In the genomic region with DNA sequence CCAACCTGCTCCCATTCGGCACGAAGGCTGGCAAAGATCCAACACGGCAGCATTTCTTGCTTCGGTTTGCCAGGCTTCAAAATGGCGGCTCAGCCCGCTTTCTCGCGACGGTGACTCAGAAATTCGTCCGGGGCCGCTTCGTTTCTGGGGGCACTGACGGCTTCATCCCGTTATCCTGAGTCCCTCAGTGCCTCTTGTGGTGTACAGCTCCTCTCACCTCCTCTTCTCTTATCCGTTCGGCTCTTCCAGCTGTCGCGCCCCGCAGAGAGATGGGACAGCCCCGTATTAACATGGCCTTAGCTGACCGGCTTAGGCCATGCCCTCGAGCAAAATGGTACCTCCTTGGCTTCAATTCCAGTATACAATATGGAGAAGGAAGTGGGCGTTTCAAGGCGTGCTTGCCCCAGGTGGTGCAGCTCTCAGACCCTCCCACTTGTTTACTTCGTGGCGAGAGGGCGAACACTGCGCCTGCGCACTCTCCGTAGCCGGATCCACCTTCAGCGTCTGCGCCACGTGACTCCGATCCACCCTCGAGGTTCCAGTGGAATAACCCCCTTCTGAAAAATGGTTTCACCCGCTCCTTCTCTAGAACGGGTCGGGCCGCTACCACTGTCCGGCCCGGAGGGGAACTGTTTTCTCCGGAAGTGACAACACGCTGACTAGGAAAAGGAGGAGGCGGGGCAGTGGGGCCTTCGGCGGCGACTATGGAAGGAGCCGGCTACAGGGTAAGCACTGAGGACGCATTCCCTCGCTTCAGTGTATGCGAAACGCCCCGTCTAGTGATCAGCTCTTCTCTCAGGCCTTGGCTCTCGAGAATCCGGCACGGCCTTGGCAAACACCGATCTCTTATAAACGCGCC, we compare ENCODE assay signal across 1 cellular context.
A peak's percentile ranks its signal among the peaks of the same experiment; 100 is the strongest.
TF ChIP-seq lines count a peak whose summit lies in the region.

A gene (minus strand): TSS at position 336 of the 859 bp plus-strand sequence. CDS start 4,060 bp downstream, outside the sequence.
A gene (plus strand): TSS at position 683 of the 859 bp plus-strand sequence. CDS start 22 bp downstream, at position 705.

TF ChIP-seq in HepG2, 621 proteins besides CTCF, POLR2A, EP300 and RAD21 (continued from another document and continues in another):
- TF ChIP-seq, protein P1, sequence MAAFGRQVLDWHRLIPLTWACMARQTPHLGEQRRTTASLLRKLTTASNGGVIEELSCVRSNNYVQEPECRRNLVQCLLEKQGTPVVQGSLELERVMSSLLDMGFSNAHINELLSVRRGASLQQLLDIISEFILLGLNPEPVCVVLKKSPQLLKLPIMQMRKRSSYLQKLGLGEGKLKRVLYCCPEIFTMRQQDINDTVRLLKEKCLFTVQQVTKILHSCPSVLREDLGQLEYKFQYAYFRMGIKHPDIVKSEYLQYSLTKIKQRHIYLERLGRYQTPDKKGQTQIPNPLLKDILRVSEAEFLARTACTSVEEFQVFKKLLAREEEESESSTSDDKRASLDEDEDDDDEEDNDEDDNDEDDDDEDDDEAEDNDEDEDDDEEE (CRISPR knock-in tag; IDR thresholded peaks at IDR 0.05), result no peak
- no peak for TF ChIP-seq SRSF9 (IDR thresholded peaks at IDR 0.05; ENCODE audit: borderline replicate concordance, insufficient read depth, low read depth, low read length, poor library complexity, severe bottlenecking)
- TF ChIP-seq EZH2 (conservative IDR thresholded peaks at IDR 0.05; ENCODE audit: low read depth, low read length), result no peak
- TF ChIP-seq MLLT10 (CRISPR knock-in tag; IDR thresholded peaks at IDR 0.05), result no peak
- TF ChIP-seq, protein P2, sequence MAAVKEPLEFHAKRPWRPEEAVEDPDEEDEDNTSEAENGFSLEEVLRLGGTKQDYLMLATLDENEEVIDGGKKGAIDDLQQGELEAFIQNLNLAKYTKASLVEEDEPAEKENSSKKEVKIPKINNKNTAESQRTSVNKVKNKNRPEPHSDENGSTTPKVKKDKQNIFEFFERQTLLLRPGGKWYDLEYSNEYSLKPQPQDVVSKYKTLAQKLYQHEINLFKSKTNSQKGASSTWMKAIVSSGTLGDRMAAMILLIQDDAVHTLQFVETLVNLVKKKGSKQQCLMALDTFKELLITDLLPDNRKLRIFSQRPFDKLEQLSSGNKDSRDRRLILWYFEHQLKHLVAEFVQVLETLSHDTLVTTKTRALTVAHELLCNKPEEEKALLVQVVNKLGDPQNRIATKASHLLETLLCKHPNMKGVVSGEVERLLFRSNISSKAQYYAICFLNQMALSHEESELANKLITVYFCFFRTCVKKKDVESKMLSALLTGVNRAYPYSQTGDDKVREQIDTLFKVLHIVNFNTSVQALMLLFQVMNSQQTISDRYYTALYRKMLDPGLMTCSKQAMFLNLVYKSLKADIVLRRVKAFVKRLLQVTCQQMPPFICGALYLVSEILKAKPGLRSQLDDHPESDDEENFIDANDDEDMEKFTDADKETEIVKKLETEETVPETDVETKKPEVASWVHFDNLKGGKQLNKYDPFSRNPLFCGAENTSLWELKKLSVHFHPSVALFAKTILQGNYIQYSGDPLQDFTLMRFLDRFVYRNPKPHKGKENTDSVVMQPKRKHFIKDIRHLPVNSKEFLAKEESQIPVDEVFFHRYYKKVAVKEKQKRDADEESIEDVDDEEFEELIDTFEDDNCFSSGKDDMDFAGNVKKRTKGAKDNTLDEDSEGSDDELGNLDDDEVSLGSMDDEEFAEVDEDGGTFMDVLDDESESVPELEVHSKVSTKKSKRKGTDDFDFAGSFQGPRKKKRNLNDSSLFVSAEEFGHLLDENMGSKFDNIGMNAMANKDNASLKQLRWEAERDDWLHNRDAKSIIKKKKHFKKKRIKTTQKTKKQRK (IDR thresholded peaks at IDR 0.05; ENCODE audit: low read length), result no peak
- TF ChIP-seq, protein P3, sequence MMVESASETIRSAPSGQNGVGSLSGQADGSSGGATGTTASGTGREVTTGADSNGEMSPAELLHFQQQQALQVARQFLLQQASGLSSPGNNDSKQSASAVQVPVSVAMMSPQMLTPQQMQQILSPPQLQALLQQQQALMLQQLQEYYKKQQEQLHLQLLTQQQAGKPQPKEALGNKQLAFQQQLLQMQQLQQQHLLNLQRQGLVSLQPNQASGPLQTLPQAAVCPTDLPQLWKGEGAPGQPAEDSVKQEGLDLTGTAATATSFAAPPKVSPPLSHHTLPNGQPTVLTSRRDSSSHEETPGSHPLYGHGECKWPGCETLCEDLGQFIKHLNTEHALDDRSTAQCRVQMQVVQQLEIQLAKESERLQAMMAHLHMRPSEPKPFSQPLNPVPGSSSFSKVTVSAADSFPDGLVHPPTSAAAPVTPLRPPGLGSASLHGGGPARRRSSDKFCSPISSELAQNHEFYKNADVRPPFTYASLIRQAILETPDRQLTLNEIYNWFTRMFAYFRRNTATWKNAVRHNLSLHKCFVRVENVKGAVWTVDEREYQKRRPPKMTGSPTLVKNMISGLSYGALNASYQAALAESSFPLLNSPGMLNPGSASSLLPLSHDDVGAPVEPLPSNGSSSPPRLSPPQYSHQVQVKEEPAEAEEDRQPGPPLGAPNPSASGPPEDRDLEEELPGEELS (CRISPR knock-in tag; IDR thresholded peaks at IDR 0.05), result peak; percentile 77
- TF ChIP-seq ZFY (CRISPR knock-in tag; IDR thresholded peaks at IDR 0.05), result peak; percentile 95
- TF ChIP-seq KDM5A (IDR thresholded peaks at IDR 0.05; ENCODE audit: borderline replicate concordance, low read length), result peak; percentile 84
- no peak; the same call in 1 of the 2 replicates for TF ChIP-seq RBFOX2 (IDR thresholded peaks at IDR 0.05; ENCODE audit: low read depth, low read length)
- TF ChIP-seq NFIB (CRISPR knock-in tag; IDR thresholded peaks at IDR 0.05; ENCODE audit: borderline replicate concordance), result no peak
- peak; percentile 32; the same call in 1 of the 2 replicates for TF ChIP-seq MXD4 (CRISPR knock-in tag; IDR thresholded peaks at IDR 0.05)
- TF ChIP-seq MBD4 (IDR thresholded peaks at IDR 0.05; ENCODE audit: borderline replicate concordance, low read length), result no peak
- TF ChIP-seq ZC3H13 (CRISPR knock-in tag; IDR thresholded peaks at IDR 0.05), result no peak
- no peak for TF ChIP-seq XBP1 (CRISPR knock-in tag; IDR thresholded peaks at IDR 0.05)
- no peak for TF ChIP-seq ZNF260 (CRISPR knock-in tag; IDR thresholded peaks at IDR 0.05; ENCODE audit: borderline replicate concordance, low read depth)
- TF ChIP-seq TCF7 (IDR thresholded peaks at IDR 0.05; ENCODE audit: low read depth), result no peak
- no peak for TF ChIP-seq ZNF891 (CRISPR knock-in tag; IDR thresholded peaks at IDR 0.05)
- TF ChIP-seq, protein P4, sequence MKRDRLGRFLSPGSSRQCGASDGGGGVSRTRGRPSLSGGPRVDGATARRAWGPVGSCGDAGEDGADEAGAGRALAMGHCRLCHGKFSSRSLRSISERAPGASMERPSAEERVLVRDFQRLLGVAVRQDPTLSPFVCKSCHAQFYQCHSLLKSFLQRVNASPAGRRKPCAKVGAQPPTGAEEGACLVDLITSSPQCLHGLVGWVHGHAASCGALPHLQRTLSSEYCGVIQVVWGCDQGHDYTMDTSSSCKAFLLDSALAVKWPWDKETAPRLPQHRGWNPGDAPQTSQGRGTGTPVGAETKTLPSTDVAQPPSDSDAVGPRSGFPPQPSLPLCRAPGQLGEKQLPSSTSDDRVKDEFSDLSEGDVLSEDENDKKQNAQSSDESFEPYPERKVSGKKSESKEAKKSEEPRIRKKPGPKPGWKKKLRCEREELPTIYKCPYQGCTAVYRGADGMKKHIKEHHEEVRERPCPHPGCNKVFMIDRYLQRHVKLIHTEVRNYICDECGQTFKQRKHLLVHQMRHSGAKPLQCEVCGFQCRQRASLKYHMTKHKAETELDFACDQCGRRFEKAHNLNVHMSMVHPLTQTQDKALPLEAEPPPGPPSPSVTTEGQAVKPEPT (CRISPR knock-in tag; IDR thresholded peaks at IDR 0.05; ENCODE audit: low read depth), result no peak
- no peak for TF ChIP-seq PCBP2 (optimal IDR thresholded peaks at IDR 0.05; ENCODE audit: low read depth, low read length, poor library complexity, severe bottlenecking)
- no peak for TF ChIP-seq SMARCE1 (IDR thresholded peaks at IDR 0.05; ENCODE audit: borderline replicate concordance)
- TF ChIP-seq, protein P5, sequence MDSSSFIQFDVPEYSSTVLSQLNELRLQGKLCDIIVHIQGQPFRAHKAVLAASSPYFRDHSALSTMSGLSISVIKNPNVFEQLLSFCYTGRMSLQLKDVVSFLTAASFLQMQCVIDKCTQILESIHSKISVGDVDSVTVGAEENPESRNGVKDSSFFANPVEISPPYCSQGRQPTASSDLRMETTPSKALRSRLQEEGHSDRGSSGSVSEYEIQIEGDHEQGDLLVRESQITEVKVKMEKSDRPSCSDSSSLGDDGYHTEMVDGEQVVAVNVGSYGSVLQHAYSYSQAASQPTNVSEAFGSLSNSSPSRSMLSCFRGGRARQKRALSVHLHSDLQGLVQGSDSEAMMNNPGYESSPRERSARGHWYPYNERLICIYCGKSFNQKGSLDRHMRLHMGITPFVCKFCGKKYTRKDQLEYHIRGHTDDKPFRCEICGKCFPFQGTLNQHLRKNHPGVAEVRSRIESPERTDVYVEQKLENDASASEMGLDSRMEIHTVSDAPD (CRISPR knock-in tag; IDR thresholded peaks at IDR 0.05), result no peak
- no peak for TF ChIP-seq ZNF367 (CRISPR knock-in tag; IDR thresholded peaks at IDR 0.05; ENCODE audit: borderline replicate concordance)
- TF ChIP-seq ZNF331 (CRISPR knock-in tag; IDR thresholded peaks at IDR 0.05), result no peak
- TF ChIP-seq, protein P6, sequence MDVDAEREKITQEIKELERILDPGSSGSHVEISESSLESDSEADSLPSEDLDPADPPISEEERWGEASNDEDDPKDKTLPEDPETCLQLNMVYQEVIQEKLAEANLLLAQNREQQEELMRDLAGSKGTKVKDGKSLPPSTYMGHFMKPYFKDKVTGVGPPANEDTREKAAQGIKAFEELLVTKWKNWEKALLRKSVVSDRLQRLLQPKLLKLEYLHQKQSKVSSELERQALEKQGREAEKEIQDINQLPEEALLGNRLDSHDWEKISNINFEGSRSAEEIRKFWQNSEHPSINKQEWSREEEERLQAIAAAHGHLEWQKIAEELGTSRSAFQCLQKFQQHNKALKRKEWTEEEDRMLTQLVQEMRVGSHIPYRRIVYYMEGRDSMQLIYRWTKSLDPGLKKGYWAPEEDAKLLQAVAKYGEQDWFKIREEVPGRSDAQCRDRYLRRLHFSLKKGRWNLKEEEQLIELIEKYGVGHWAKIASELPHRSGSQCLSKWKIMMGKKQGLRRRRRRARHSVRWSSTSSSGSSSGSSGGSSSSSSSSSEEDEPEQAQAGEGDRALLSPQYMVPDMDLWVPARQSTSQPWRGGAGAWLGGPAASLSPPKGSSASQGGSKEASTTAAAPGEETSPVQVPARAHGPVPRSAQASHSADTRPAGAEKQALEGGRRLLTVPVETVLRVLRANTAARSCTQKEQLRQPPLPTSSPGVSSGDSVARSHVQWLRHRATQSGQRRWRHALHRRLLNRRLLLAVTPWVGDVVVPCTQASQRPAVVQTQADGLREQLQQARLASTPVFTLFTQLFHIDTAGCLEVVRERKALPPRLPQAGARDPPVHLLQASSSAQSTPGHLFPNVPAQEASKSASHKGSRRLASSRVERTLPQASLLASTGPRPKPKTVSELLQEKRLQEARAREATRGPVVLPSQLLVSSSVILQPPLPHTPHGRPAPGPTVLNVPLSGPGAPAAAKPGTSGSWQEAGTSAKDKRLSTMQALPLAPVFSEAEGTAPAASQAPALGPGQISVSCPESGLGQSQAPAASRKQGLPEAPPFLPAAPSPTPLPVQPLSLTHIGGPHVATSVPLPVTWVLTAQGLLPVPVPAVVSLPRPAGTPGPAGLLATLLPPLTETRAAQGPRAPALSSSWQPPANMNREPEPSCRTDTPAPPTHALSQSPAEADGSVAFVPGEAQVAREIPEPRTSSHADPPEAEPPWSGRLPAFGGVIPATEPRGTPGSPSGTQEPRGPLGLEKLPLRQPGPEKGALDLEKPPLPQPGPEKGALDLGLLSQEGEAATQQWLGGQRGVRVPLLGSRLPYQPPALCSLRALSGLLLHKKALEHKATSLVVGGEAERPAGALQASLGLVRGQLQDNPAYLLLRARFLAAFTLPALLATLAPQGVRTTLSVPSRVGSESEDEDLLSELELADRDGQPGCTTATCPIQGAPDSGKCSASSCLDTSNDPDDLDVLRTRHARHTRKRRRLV (CRISPR knock-in tag; IDR thresholded peaks at IDR 0.05), result peak; percentile 92
- TF ChIP-seq ZNF431 (CRISPR knock-in tag; IDR thresholded peaks at IDR 0.05; ENCODE audit: borderline replicate concordance, low read depth), result no peak
- TF ChIP-seq TEAD2 (CRISPR knock-in tag; IDR thresholded peaks at IDR 0.05), result no peak
- TF ChIP-seq ATRX (CRISPR knock-in tag; IDR thresholded peaks at IDR 0.05; ENCODE audit: borderline replicate concordance), result no peak
- TF ChIP-seq JARID2 (CRISPR knock-in tag; IDR thresholded peaks at IDR 0.05; ENCODE audit: insufficient replicate concordance), result no peak
- TF ChIP-seq, protein P7, sequence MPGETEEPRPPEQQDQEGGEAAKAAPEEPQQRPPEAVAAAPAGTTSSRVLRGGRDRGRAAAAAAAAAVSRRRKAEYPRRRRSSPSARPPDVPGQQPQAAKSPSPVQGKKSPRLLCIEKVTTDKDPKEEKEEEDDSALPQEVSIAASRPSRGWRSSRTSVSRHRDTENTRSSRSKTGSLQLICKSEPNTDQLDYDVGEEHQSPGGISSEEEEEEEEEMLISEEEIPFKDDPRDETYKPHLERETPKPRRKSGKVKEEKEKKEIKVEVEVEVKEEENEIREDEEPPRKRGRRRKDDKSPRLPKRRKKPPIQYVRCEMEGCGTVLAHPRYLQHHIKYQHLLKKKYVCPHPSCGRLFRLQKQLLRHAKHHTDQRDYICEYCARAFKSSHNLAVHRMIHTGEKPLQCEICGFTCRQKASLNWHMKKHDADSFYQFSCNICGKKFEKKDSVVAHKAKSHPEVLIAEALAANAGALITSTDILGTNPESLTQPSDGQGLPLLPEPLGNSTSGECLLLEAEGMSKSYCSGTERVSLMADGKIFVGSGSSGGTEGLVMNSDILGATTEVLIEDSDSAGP (CRISPR knock-in tag; IDR thresholded peaks at IDR 0.05; ENCODE audit: borderline replicate concordance), result 0 out of 2 replicates have a peak, but pooled peaks have one; percentile 5
- no peak for TF ChIP-seq RARA (CRISPR knock-in tag; IDR thresholded peaks at IDR 0.05)
- no peak for TF ChIP-seq NR2F1 (CRISPR knock-in tag; IDR thresholded peaks at IDR 0.05)
- TF ChIP-seq, protein P8, sequence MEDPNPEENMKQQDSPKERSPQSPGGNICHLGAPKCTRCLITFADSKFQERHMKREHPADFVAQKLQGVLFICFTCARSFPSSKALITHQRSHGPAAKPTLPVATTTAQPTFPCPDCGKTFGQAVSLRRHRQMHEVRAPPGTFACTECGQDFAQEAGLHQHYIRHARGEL (CRISPR knock-in tag; IDR thresholded peaks at IDR 0.05), result no peak
- TF ChIP-seq ZNF34 (CRISPR knock-in tag; IDR thresholded peaks at IDR 0.05; ENCODE audit: borderline replicate concordance), result no peak
- TF ChIP-seq ZFYVE20 (CRISPR knock-in tag; IDR thresholded peaks at IDR 0.05; ENCODE audit: borderline replicate concordance, low read depth), result no peak
- peak; percentile 61; the same call in 1 of the 2 replicates for TF ChIP-seq TMF1 (CRISPR knock-in tag; IDR thresholded peaks at IDR 0.05; ENCODE audit: low read depth)
- no peak for TF ChIP-seq ZNF777 (CRISPR knock-in tag; IDR thresholded peaks at IDR 0.05)
